In genomic region chr5:142961435-142962171, GRCh38 we compare ENCODE assay signal across 17 cellular contexts.
DNase-seq lines count a peak whose midpoint lies in the region; ATAC-seq and TF ChIP-seq lines count a peak whose summit lies in the region.
"Had no signal": no experiment of that assay in that cellular context is flagged by ENCODE, and none has a peak within 500 bp of the region (broad histone marks: within the 10 kb centered on the region; RNA-seq: fewer than 3 reads in every experiment).

No MANE protein-coding gene starts in this region.

- no peak overlapping the region for H3K27ac ChIP-seq in CD8-positive, alpha-beta memory T cell (ENCODE audit: low read depth, low read length)
- H3K27ac ChIP-seq in hepatocyte = no peak overlapping the region
- H3K27ac ChIP-seq: C4-2B, RWPE1 had no signal

- no peaks in the 10 kb centered on the region for H3K9me2 ChIP-seq in hepatocyte (replicated peaks; ENCODE audit: insufficient read depth)

- POLR2A ChIA-PET in CD8-positive, alpha-beta memory T cell (lab: Charles Lee) = no interaction called here

- H3K9me3 ChIP-seq in CD8-positive, alpha-beta memory T cell (ENCODE audit: low read length) = no peaks in the 10 kb centered on the region
- no peaks in the 10 kb centered on the region for H3K9me3 ChIP-seq in hepatocyte (ENCODE audit: low read depth)
- H3K9me3 ChIP-seq: HAP-1 had no signal

- no peak overlapping the region for H3K4me3 Mint-ChIP-seq in CD8-positive, alpha-beta memory T cell
- no peak overlapping the region for H3K4me3 Mint-ChIP-seq in nephron
- H3K4me3 Mint-ChIP-seq in activated T-helper 17 cell treated with anti-CD3 and anti-CD28 coated beads, Interleukin-2, amount 50 U/mL, for 72 hours = no peak overlapping the region

- H2AFZ ChIP-seq in hepatocyte = no peak overlapping the region
- H2AFZ ChIP-seq: GM23248 had no signal

- H3K4me1 ChIP-seq in CD8-positive, alpha-beta memory T cell (ENCODE audit: insufficient read depth, low read length) = peaks cover 7% of the 10 kb centered on the region
- no peaks in the 10 kb centered on the region for H3K4me1 ChIP-seq in hepatocyte (ENCODE audit: insufficient read depth)
- H3K4me1 ChIP-seq: HAP-1 had no signal

- H3K4me1 Mint-ChIP-seq in CD8-positive, alpha-beta memory T cell = peaks cover 65 to 71% (median 70%) of the 10 kb centered on the region in 3 donors
- peaks cover 22% of the 10 kb centered on the region for H3K4me1 Mint-ChIP-seq in nephron
- no peaks in the 10 kb centered on the region for H3K4me1 Mint-ChIP-seq in activated T-helper 17 cell treated with anti-CD3 and anti-CD28 coated beads, Interleukin-2, amount 50 U/mL, for 72 hours

- H3K27me3 Mint-ChIP-seq in CD8-positive, alpha-beta memory T cell = no peaks in the 10 kb centered on the region
- H3K27me3 Mint-ChIP-seq in nephron (ENCODE audit: low read depth) = peaks cover 3% of the 10 kb centered on the region
- H3K27me3 Mint-ChIP-seq in activated T-helper 17 cell treated with anti-CD3 and anti-CD28 coated beads, Interleukin-2, amount 50 U/mL, for 72 hours = no peaks in the 10 kb centered on the region

- H3K4me3 ChIP-seq in CD8-positive, alpha-beta memory T cell (ENCODE audit: low read length) = no peak overlapping the region
- no peak overlapping the region for H3K4me3 ChIP-seq in hepatocyte
- H3K4me3 ChIP-seq: GM23248, HAP-1, K562 had no signal

- no peaks in the 10 kb centered on the region for H3K79me2 ChIP-seq in hepatocyte

- no peaks in the 10 kb centered on the region for H3K36me3 ChIP-seq in CD8-positive, alpha-beta memory T cell (ENCODE audit: insufficient read depth, low read length)
- no peaks in the 10 kb centered on the region for H3K36me3 ChIP-seq in hepatocyte (replicated peaks; ENCODE audit: insufficient read depth, low read depth)
- H3K36me3 ChIP-seq: HAP-1 had no signal

- DNase-seq in CD8-positive, alpha-beta memory T cell = no peak
- peak; percentile 15 for DNase-seq in HuH-7 (ENCODE audit: low spot score)
- no peak for DNase-seq in hepatocyte (ENCODE audit: low spot score)
- no peak for DNase-seq in NCI-H1930 (lab: John Stamatoyannopoulos, UW)
- DNase-seq: AML-193, GM23248, NCI-H1694 treated with DMSO at 0.1 percent for 48 hours, NCI-H2107, NCI-H510A treated with DMSO at 0.1 percent for 48 hours, NCI-H774 had no signal

- no peaks in the 10 kb centered on the region for H3K27me3 ChIP-seq in CD8-positive, alpha-beta memory T cell (ENCODE audit: insufficient read depth, low read length, poor library complexity, severe bottlenecking)
- H3K27me3 ChIP-seq in hepatocyte = no peaks in the 10 kb centered on the region

- peak overlapping the region; percentile 9 to 89 (median 44) for H3K27ac Mint-ChIP-seq in CD8-positive, alpha-beta memory T cell
- H3K27ac Mint-ChIP-seq in nephron = peak overlapping the region in 2 of 3 experiments; percentile 61
- no peak overlapping the region for H3K27ac Mint-ChIP-seq in activated T-helper 17 cell treated with anti-CD3 and anti-CD28 coated beads, Interleukin-2, amount 50 U/mL, for 72 hours

- peak overlapping the region; percentile 13 for H3K4me2 ChIP-seq in hepatocyte

- no peak for ATAC-seq in GM18517 (IDR thresholded peaks at IDR 0.05; ENCODE audit: unreplicated experiment)
- no peak for ATAC-seq in activated T-helper 17 cell treated with anti-CD3 and anti-CD28 coated beads, Interleukin-2, amount 50 U/mL, for 72 hours (replicated peaks)
- ATAC-seq: K562 had no signal

- TF ChIP-seq CTCF in hepatocyte (IDR thresholded peaks at IDR 0.05; ENCODE audit: poor library complexity) = no peak
- TF ChIP-seq CTCF in nephron (IDR thresholded peaks at IDR 0.05; ENCODE audit: unreplicated experiment in 3 of 3) = no peak

- CTCF ChIA-PET in CD8-positive, alpha-beta memory T cell (lab: Charles Lee) = interaction anchor here (1.3 kb wide), 1 partner anchor 40 kb away, joined by 3 read pairs; no protein-coding TSS in a partner anchor

- H3K9me3 Mint-ChIP-seq in CD8-positive, alpha-beta memory T cell = peaks cover 0 to 2% (median 0%) of the 10 kb centered on the region in 5 donors
- H3K9me3 Mint-ChIP-seq in nephron = no peaks in the 10 kb centered on the region
- no peaks in the 10 kb centered on the region for H3K9me3 Mint-ChIP-seq in activated T-helper 17 cell treated with anti-CD3 and anti-CD28 coated beads, Interleukin-2, amount 50 U/mL, for 72 hours

- no peaks in the 10 kb centered on the region for H4K20me1 ChIP-seq in hepatocyte (ENCODE audit: insufficient read depth, poor library complexity, severe bottlenecking)

- 53% methylated on average over 5 of the region's 5 CpGs for WGBS in hepatocyte (ENCODE audit: low lambda C conversion rate, missing lambda C conversion rate)

- H3K36me3 Mint-ChIP-seq in CD8-positive, alpha-beta memory T cell = peaks cover 8 to 23% (median 15%) of the 10 kb centered on the region in 3 donors
- H3K36me3 Mint-ChIP-seq in nephron (ENCODE audit: low read depth) = no peaks in the 10 kb centered on the region
- no peaks in the 10 kb centered on the region for H3K36me3 Mint-ChIP-seq in activated T-helper 17 cell treated with anti-CD3 and anti-CD28 coated beads, Interleukin-2, amount 50 U/mL, for 72 hours (ENCODE audit: low read depth)
